ENCODE assay signal across 1 cellular context in the genomic region with DNA sequence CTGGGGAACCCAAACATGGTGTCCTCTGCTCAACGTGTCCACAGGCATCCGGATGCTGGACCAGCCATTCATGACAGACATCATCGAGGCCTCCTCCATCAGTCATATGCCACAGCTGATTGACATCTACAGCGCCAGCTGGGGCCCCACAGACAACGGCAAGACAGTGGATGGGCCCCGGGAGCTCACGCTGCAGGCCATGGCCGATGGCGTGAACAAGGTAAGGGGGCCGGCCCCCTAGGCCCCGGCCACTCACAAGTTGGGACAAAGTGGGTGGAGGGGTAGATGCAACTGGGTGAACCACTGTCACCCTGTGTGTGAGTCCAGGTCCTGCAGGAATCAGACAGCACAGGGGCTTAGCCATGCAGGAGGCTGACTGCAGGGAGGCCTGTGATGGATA.
TF ChIP-seq lines count a peak whose summit lies in the region.

No MANE protein-coding gene starts in this region.

TF ChIP-seq in IMR-90, 13 proteins besides CTCF, POLR2A, EP300 and RAD21:
- TF ChIP-seq RFX5 (IDR thresholded peaks at IDR 0.05; ENCODE audit: low read depth, low read length) (no peak), MAFK (IDR thresholded peaks at IDR 0.05; ENCODE audit: low read depth, low read length) (no peak), CHD1 (IDR thresholded peaks at IDR 0.05; ENCODE audit: low read depth, low read length) (no peak), SMC3 (IDR thresholded peaks at IDR 0.05; ENCODE audit: low read depth, low read length) (no peak), BHLHE40 (IDR thresholded peaks at IDR 0.05; ENCODE audit: low read depth, low read length) (no peak), MAZ (IDR thresholded peaks at IDR 0.05; ENCODE audit: borderline replicate concordance, low read depth, low read length) (no peak), CEBPB (IDR thresholded peaks at IDR 0.05; ENCODE audit: low read depth, low read length) (no peak), NFE2L2 (IDR thresholded peaks at IDR 0.05; ENCODE audit: low read depth, low read length) (no peak)
- TF ChIP-seq, protein P1, sequence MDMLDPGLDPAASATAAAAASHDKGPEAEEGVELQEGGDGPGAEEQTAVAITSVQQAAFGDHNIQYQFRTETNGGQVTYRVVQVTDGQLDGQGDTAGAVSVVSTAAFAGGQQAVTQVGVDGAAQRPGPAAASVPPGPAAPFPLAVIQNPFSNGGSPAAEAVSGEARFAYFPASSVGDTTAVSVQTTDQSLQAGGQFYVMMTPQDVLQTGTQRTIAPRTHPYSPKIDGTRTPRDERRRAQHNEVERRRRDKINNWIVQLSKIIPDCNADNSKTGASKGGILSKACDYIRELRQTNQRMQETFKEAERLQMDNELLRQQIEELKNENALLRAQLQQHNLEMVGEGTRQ (IDR thresholded peaks at IDR 0.05; ENCODE audit: low read depth, low read length): no peak
TF ChIP-seq in IMR-90: peak in this region for 0.
